8 cellular contexts compared by ENCODE assay signal in genomic region chr19:46863818-46864629, GRCh38. TPM values are rescaled to one million over a fixed set of nuclear protein-coding genes. Genes with fewer than 3 reads are reported as not detected.
DNase-seq lines count a peak whose midpoint lies in the region; ATAC-seq and TF ChIP-seq lines count a peak whose summit lies in the region.

No MANE protein-coding gene starts in this region.

- no peaks in the 10 kb centered on the region for H3K36me3 Mint-ChIP-seq in natural killer cell treated with Interleukin-12 subunit alpha and Interleukin-12 subunit beta and Interleukin-15 and Interleukin-18, amount 100 ng/mL, for 72 hours
- peaks cover 5% of the 10 kb centered on the region for H3K36me3 Mint-ChIP-seq in activated T-cell treated with anti-CD3 and anti-CD28 coated beads, Interleukin-2, amount 50 U/mL, for 4 hours (ENCODE audit: insufficient read depth)

- WGBS in ectodermal cell, 2 experiments: 10 to 14% methylated on average over 6 of the region's 6 CpGs

- no peaks in the 10 kb centered on the region for H3K27me3 ChIP-seq in Loucy (ENCODE audit: insufficient read depth, low read length, poor library complexity, severe bottlenecking)
- no peaks in the 10 kb centered on the region for H3K27me3 ChIP-seq in ectodermal cell (ENCODE audit: control insufficient read depth, insufficient read depth, low read length, poor library complexity, severe bottlenecking)
- H3K27me3 ChIP-seq in neural cell (ENCODE audit: insufficient read depth, low read depth, low read length): no peaks in the 10 kb centered on the region

- no peak overlapping the region for H2AFZ ChIP-seq in Loucy (ENCODE audit: low read length)
- no peak overlapping the region for H2AFZ ChIP-seq in neural cell (ENCODE audit: low read depth, low read length)

- no peak overlapping the region for H3K27ac Mint-ChIP-seq in natural killer cell treated with Interleukin-12 subunit alpha and Interleukin-12 subunit beta and Interleukin-15 and Interleukin-18, amount 100 ng/mL, for 72 hours

- H4K20me1 ChIP-seq in Loucy (ENCODE audit: insufficient read depth, low read length, poor library complexity, severe bottlenecking) (peaks cover 79% of the 10 kb centered on the region), neural cell (ENCODE audit: insufficient read depth) (peaks cover 64% of the 10 kb centered on the region)

- peaks cover 84% of the 10 kb centered on the region for H3K79me2 ChIP-seq in Loucy (ENCODE audit: insufficient read depth, low read length)
- H3K79me2 ChIP-seq in neural cell (replicated peaks; ENCODE audit: insufficient read depth, low read length): peaks cover 77% of the 10 kb centered on the region

- H3K9me2 ChIP-seq in Loucy (replicated peaks; ENCODE audit: low read depth, low read length): no peaks in the 10 kb centered on the region
- H3K9me2 ChIP-seq in neural cell (ENCODE audit: insufficient read depth, low read length): no peaks in the 10 kb centered on the region

- H3K27ac ChIP-seq in ectodermal cell (ENCODE audit: insufficient read depth, low read depth, low read length, poor library complexity, severe bottlenecking): peak overlapping the region; percentile 56
- peak overlapping the region; percentile 86 for H3K27ac ChIP-seq in neural cell (ENCODE audit: low read length)

- peak; percentile 24 for DNase-seq in COLO668 (lab: John Stamatoyannopoulos, UW; ENCODE audit: unreplicated experiment)
- no peak for DNase-seq in natural killer cell treated with Interleukin-12 subunit alpha and Interleukin-12 subunit beta and Interleukin-15 and Interleukin-18, amount 100 ng/mL, for 72 hours (ENCODE audit: low spot score)
- DNase-seq in activated T-cell treated with anti-CD3 and anti-CD28 coated beads, Interleukin-2, amount 50 U/mL, for 4 hours: no peak

- ATAC-seq in natural killer cell treated with Interleukin-12 subunit alpha and Interleukin-12 subunit beta and Interleukin-15 and Interleukin-18, amount 100 ng/mL, for 72 hours: no peak
- no peak for ATAC-seq in activated T-cell treated with anti-CD3 and anti-CD28 coated beads, Interleukin-2, amount 50 U/mL, for 4 hours
- no peak for ATAC-seq in GM21737 (IDR thresholded peaks at IDR 0.05; ENCODE audit: unreplicated experiment)
- no peak for ATAC-seq in GM21381 (IDR thresholded peaks at IDR 0.05; ENCODE audit: unreplicated experiment)

- no peak for TF ChIP-seq RAD21 in neural cell (conservative IDR thresholded peaks at IDR 0.05)

- H3K9me3 Mint-ChIP-seq in natural killer cell treated with Interleukin-12 subunit alpha and Interleukin-12 subunit beta and Interleukin-15 and Interleukin-18, amount 100 ng/mL, for 72 hours: no peaks in the 10 kb centered on the region
- no peaks in the 10 kb centered on the region for H3K9me3 Mint-ChIP-seq in activated T-cell treated with anti-CD3 and anti-CD28 coated beads, Interleukin-2, amount 50 U/mL, for 4 hours

- H3K4me2 ChIP-seq in Loucy (ENCODE audit: low read depth, low read length, poor library complexity, severe bottlenecking) (peak overlapping the region; percentile 97), neural cell (ENCODE audit: low read length) (peak overlapping the region; percentile 100)

- H3K4me3 ChIP-seq in Loucy (ENCODE audit: low read length, poor library complexity, severe bottlenecking): peak overlapping the region; percentile 99
- H3K4me3 ChIP-seq in ectodermal cell (ENCODE audit: insufficient read depth, low read depth, low read length): peak overlapping the region; percentile 84
- peak overlapping the region; percentile 98 for H3K4me3 ChIP-seq in neural cell (ENCODE audit: low read length)

- H3F3A ChIP-seq in Loucy (ENCODE audit: low read depth) (peaks cover 6% of the 10 kb centered on the region; the same call in 1 of the 2 replicates), neural cell (ENCODE audit: insufficient read depth, low read length, poor library complexity, severe bottlenecking) (peaks cover 5% of the 10 kb centered on the region)

- H3K36me3 ChIP-seq in Loucy (ENCODE audit: insufficient read depth, low read length) (no peaks in the 10 kb centered on the region), ectodermal cell (ENCODE audit: control insufficient read depth, insufficient read depth, low read length) (no peaks in the 10 kb centered on the region), neural cell (ENCODE audit: insufficient read depth, low read length) (no peaks in the 10 kb centered on the region)

- peaks cover 63% of the 10 kb centered on the region for H3K4me1 ChIP-seq in Loucy (ENCODE audit: insufficient read depth, low read length, poor library complexity, severe bottlenecking)
- H3K4me1 ChIP-seq in ectodermal cell (ENCODE audit: control insufficient read depth, insufficient read depth, low read length): peaks cover 21% of the 10 kb centered on the region

- no peak for TF ChIP-seq EP300 in neural cell (conservative IDR thresholded peaks at IDR 0.05; ENCODE audit: poor library complexity, severe bottlenecking)

- TF ChIP-seq CTCF in Loucy (conservative IDR thresholded peaks at IDR 0.05; ENCODE audit: low read length) (no peak), neural cell (IDR thresholded peaks at IDR 0.05; ENCODE audit: poor library complexity, severe bottlenecking) (no peak)

- H3K9ac ChIP-seq in Loucy (ENCODE audit: low read depth, low read length, poor library complexity, severe bottlenecking) (peak overlapping the region; percentile 77), neural cell (ENCODE audit: low read length) (peak overlapping the region; percentile 97)

- H3K9me3 ChIP-seq in Loucy (ENCODE audit: insufficient read depth, low read depth, low read length) (no peaks in the 10 kb centered on the region), ectodermal cell (ENCODE audit: control insufficient read depth, low read length) (no peaks in the 10 kb centered on the region), neural cell (ENCODE audit: low read length) (no peaks in the 10 kb centered on the region)

- H3K4me3 Mint-ChIP-seq in natural killer cell treated with Interleukin-12 subunit alpha and Interleukin-12 subunit beta and Interleukin-15 and Interleukin-18, amount 100 ng/mL, for 72 hours: no peak overlapping the region
- no peak overlapping the region for H3K4me3 Mint-ChIP-seq in activated T-cell treated with anti-CD3 and anti-CD28 coated beads, Interleukin-2, amount 50 U/mL, for 4 hours

- H3K4me1 Mint-ChIP-seq in natural killer cell treated with Interleukin-12 subunit alpha and Interleukin-12 subunit beta and Interleukin-15 and Interleukin-18, amount 100 ng/mL, for 72 hours (ENCODE audit: low read depth in 2 of 2): peaks cover 31 to 32% of the 10 kb centered on the region in 2 donors
- peaks cover 47% of the 10 kb centered on the region for H3K4me1 Mint-ChIP-seq in activated T-cell treated with anti-CD3 and anti-CD28 coated beads, Interleukin-2, amount 50 U/mL, for 4 hours (ENCODE audit: low read depth)

- no peaks in the 10 kb centered on the region for H3K27me3 Mint-ChIP-seq in natural killer cell treated with Interleukin-12 subunit alpha and Interleukin-12 subunit beta and Interleukin-15 and Interleukin-18, amount 100 ng/mL, for 72 hours
- no peaks in the 10 kb centered on the region for H3K27me3 Mint-ChIP-seq in activated T-cell treated with anti-CD3 and anti-CD28 coated beads, Interleukin-2, amount 50 U/mL, for 4 hours (ENCODE audit: low read depth)

TF ChIP-seq in neural cell, 6 proteins besides CTCF, POLR2A, EP300 and RAD21 (continues in another document):
- no peak for TF ChIP-seq TAF1 (IDR thresholded peaks at IDR 0.05; ENCODE audit: low read depth)
- TF ChIP-seq EZH2 (IDR thresholded peaks at IDR 0.05; ENCODE audit: borderline replicate concordance, insufficient read depth, low read length, poor library complexity, severe bottlenecking): no peak
- TF ChIP-seq REST (IDR thresholded peaks at IDR 0.05; ENCODE audit: borderline replicate concordance): no peak
- TF ChIP-seq SMC3 (conservative IDR thresholded peaks at IDR 0.05; ENCODE audit: poor library complexity): no peak

RNA-seq across cellular contexts. Expression of gene ARHGAP35, which starts 3.2 kb away (rescaled TPM):
- polyA plus RNA-seq in ectodermal cell (2013, experiment 1 of 4): 58.6 TPM
- polyA plus RNA-seq in ectodermal cell (2013, experiment 2 of 4): 69.1 TPM
- 42.9 TPM for polyA plus RNA-seq in ectodermal cell (2013, experiment 3 of 4)
- 48.9 TPM for polyA plus RNA-seq in ectodermal cell (2013, experiment 4 of 4)
- polyA plus RNA-seq in neural cell: 29.5 and 32.7 TPM in 2 replicates
- polyA minus RNA-seq in neural cell: 121 and 136 TPM in 2 replicates
- total RNA-seq in natural killer cell treated with Interleukin-12 subunit alpha and Interleukin-12 subunit beta and Interleukin-15 and Interleukin-18, amount 100 ng/mL, for 72 hours: 10 to 100 TPM; 27.6 to 42.9 TPM
- 10 to 100 TPM; 14.3 to 15.5 (median 14.3) TPM for total RNA-seq in activated T-cell treated with anti-CD3 and anti-CD28 coated beads, Interleukin-2, amount 50 U/mL, for 4 hours

RNA-seq across cellular contexts. Expression of gene AP2S1, which starts 13.4 kb away (rescaled TPM):
- polyA plus RNA-seq in ectodermal cell (2013, experiment 1 of 4): 189 TPM
- 175 TPM for polyA plus RNA-seq in ectodermal cell (2013, experiment 2 of 4)
- polyA plus RNA-seq in ectodermal cell (2013, experiment 3 of 4): 217 TPM
- polyA plus RNA-seq in ectodermal cell (2013, experiment 4 of 4): 216 TPM
- 167 and 172 TPM in 2 replicates for polyA plus RNA-seq in neural cell
- polyA minus RNA-seq in neural cell: 58.1 and 58.4 TPM in 2 replicates
- 100 to 1,000 TPM in 1 of 2 donors, 10 to 100 TPM in 1; 94.3 to 130 TPM for total RNA-seq in natural killer cell treated with Interleukin-12 subunit alpha and Interleukin-12 subunit beta and Interleukin-15 and Interleukin-18, amount 100 ng/mL, for 72 hours
- total RNA-seq in activated T-cell treated with anti-CD3 and anti-CD28 coated beads, Interleukin-2, amount 50 U/mL, for 4 hours: 100 to 1,000 TPM; 106 to 130 (median 116) TPM
